ENCODE assay signal across 9 cellular contexts in the genomic region with DNA sequence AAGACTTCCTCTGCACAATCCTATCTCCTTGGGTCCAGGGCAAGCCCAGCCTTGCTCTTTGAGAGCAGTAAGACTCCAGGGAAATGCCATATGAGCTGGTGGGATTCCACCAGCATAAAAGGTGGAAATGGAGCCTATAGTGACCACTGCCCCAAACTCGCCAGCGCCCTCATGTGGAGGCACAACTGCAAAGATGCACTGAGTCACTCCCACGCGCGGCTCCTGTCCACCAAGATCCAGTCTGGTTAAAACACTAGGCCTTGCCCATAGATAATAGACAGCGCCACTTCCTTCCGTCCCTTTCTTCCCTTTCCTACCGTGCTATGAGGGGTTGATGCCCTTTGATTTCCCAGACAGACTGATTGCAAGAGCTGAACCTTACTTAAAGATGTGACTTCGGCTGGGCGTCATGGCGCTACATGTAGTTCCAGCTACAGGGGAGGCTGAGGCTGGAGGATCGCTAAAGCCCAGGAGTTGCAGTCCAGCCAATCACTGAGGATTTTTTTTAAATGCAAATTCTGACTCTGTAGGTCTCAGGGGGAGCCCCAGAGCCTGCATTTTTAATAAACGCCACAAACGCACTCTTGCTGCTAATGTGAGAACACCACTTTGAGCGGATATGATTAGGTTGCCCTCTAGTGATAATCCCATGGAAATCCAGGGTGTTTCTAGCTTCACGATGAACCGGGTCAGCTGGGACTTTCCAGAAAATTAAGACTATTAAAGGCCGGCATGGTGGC.
DNase-seq lines count a peak whose midpoint lies in the region; ATAC-seq and TF ChIP-seq lines count a peak whose summit lies in the region.
"Had no signal": no experiment of that assay in that cellular context is flagged by ENCODE, and none has a peak within 500 bp of the region (broad histone marks: within the 10 kb centered on the region; RNA-seq: fewer than 3 reads in every experiment).

No MANE protein-coding gene starts in this region.

- no peak overlapping the region for H2AFZ ChIP-seq in neuronal stem cell (ENCODE audit: low read length)

- no peak overlapping the region for H2BK12ac ChIP-seq in neuronal stem cell (ENCODE audit: low read length)

- no peak overlapping the region for H3K23ac ChIP-seq in neuronal stem cell (ENCODE audit: low read depth, low read length, poor library complexity)

- H2BK15ac ChIP-seq in neuronal stem cell (ENCODE audit: low read length) = no peak overlapping the region

- H2BK5ac ChIP-seq in neuronal stem cell (ENCODE audit: low read length) = no peak overlapping the region

- peaks cover 4% of the 10 kb centered on the region for H3K4me1 Mint-ChIP-seq in CD4-positive, alpha-beta T cell (ENCODE audit: low read depth)

- H3K4me3 ChIP-seq in H7 (ENCODE audit: insufficient read depth, low read depth, low read length) = no peak overlapping the region
- no peak overlapping the region for H3K4me3 ChIP-seq in neuronal stem cell (ENCODE audit: low read length in 2 of 2)
- H3K4me3 ChIP-seq: Peyer's patch had no signal

- H2BK120ac ChIP-seq in neuronal stem cell (ENCODE audit: low read depth, low read length) = no peak overlapping the region

- WGBS in neuronal stem cell (ENCODE audit: extremely low coverage in 2 of 2, insufficient read length in 2 of 2, insufficient replicate concordance in 1 of 2), 2 donors = no CpG with 5 or more reads among the region's 18 CpGs

- H3K18ac ChIP-seq in neuronal stem cell (ENCODE audit: low read length) = no peak overlapping the region

- no peaks in the 10 kb centered on the region for H3K36me3 ChIP-seq in H7 (replicated peaks; ENCODE audit: control insufficient read depth, insufficient read depth, low read length)
- H3K36me3 ChIP-seq in neuronal stem cell (replicated peaks in 1 of 2; ENCODE audit: control insufficient read depth in 2 of 2, insufficient read depth in 2 of 2, low read length in 2 of 2) = no peaks in the 10 kb centered on the region
- H3K36me3 ChIP-seq: Peyer's patch had no signal

- H3K27ac ChIP-seq in CD4-positive, alpha-beta T cell (ENCODE audit: low read depth, low read length) = no peak overlapping the region
- no peak overlapping the region for H3K27ac ChIP-seq in neuronal stem cell (replicated peaks; ENCODE audit: low read length)
- H3K27ac ChIP-seq: Peyer's patch had no signal

- CTCF ChIA-PET in CD4-positive, alpha-beta T cell (lab: Charles Lee) = no interaction called here

- ATAC-seq in CD4-positive, alpha-beta T cell (ENCODE audit: poor library complexity) = no peak
- ATAC-seq in sciatic nerve (peak; percentile 34), HG03342 (IDR thresholded peaks at IDR 0.05; ENCODE audit: unreplicated experiment) (no peak)

- TF ChIP-seq CTCF in CD4-positive, alpha-beta T cell (IDR thresholded peaks at IDR 0.05) = peak; percentile 26

- H3K9ac ChIP-seq in neuronal stem cell (ENCODE audit: low read depth, low read length, poor library complexity) = no peak overlapping the region

- DNase-seq in CD4-positive, alpha-beta T cell = no peak
- DNase-seq in H7 = peak; percentile 40
- DNase-seq in RPMI7951 (ENCODE audit: low read depth) = peak; percentile 77
- peak; percentile 46 for DNase-seq in fibroblast of the conjunctiva (ENCODE audit: low read depth)
- DNase-seq in sciatic nerve (ENCODE audit: low spot score) = no peak
- DNase-seq in NCI-H2029 (lab: John Stamatoyannopoulos, UW) = no peak
- DNase-seq in neuronal stem cell (ENCODE audit: low spot score) = no peak

- H2AK5ac ChIP-seq in neuronal stem cell (ENCODE audit: low read depth, low read length) = no peak overlapping the region

- H3K79me1 ChIP-seq in neuronal stem cell (ENCODE audit: low read depth, low read length) = no peaks in the 10 kb centered on the region

- POLR2A ChIA-PET in CD4-positive, alpha-beta T cell (lab: Charles Lee) = no interaction called here

- H3K14ac ChIP-seq in neuronal stem cell (ENCODE audit: low read length) = no peak overlapping the region

- intact Hi-C loops in CD4-positive, alpha-beta T cell (cut with DNase I, micrococcal nuclease) = loop anchor here in 1 of 2 experiments (10.0 kb wide), 1 partner anchor 1486 kb away; no protein-coding TSS in a partner anchor
- intact Hi-C loops in sciatic nerve (cut with DNase I) = no loop called here

- H3K9me3 Mint-ChIP-seq in CD4-positive, alpha-beta T cell = no peaks in the 10 kb centered on the region

- no peaks in the 10 kb centered on the region for H3K27me3 Mint-ChIP-seq in CD4-positive, alpha-beta T cell

- H3K36me3 Mint-ChIP-seq in CD4-positive, alpha-beta T cell (ENCODE audit: low read depth) = no peaks in the 10 kb centered on the region

- no peak overlapping the region for H3K4ac ChIP-seq in neuronal stem cell (ENCODE audit: low read length)

- H4K8ac ChIP-seq in neuronal stem cell (ENCODE audit: low read depth, low read length) = no peak overlapping the region

- H3K27ac Mint-ChIP-seq in CD4-positive, alpha-beta T cell = no peak overlapping the region

- no peak overlapping the region for H4K91ac ChIP-seq in neuronal stem cell (ENCODE audit: low read depth, low read length, poor library complexity)

- no peak overlapping the region for H3K4me3 Mint-ChIP-seq in CD4-positive, alpha-beta T cell

- H3K4me1 ChIP-seq in neuronal stem cell (ENCODE audit: control insufficient read depth in 2 of 2, insufficient read depth in 1 of 2, low read depth in 1 of 2, low read length in 2 of 2) = no peaks in the 10 kb centered on the region
- H3K4me1 ChIP-seq: Peyer's patch had no signal

- no peaks in the 10 kb centered on the region for H3K9me3 ChIP-seq in CD4-positive, alpha-beta T cell (ENCODE audit: control insufficient read depth, low read length)
- H3K9me3 ChIP-seq in neuronal stem cell (replicated peaks in 1 of 2; ENCODE audit: control insufficient read depth in 2 of 2, insufficient read depth in 1 of 2, low read depth in 1 of 2, low read length in 2 of 2) = peaks cover 0 to 2% of the 10 kb centered on the region in 2 donors
- H3K9me3 ChIP-seq: Peyer's patch had no signal

- H3K4me2 ChIP-seq in neuronal stem cell (ENCODE audit: insufficient read depth, low read length, poor library complexity, severe bottlenecking) = no peak overlapping the region

- H3K27me3 ChIP-seq in CD4-positive, alpha-beta T cell (ENCODE audit: control insufficient read depth, insufficient read depth, low read length) = no peaks in the 10 kb centered on the region
- no peaks in the 10 kb centered on the region for H3K27me3 ChIP-seq in H7 (ENCODE audit: control insufficient read depth, insufficient read depth, low read length)
- H3K27me3 ChIP-seq in neuronal stem cell (ENCODE audit: control insufficient read depth in 3 of 3, insufficient read depth in 3 of 3, low read depth in 1 of 3, low read length in 3 of 3) = no peaks in the 10 kb centered on the region
- H3K27me3 ChIP-seq: Peyer's patch had no signal

Comparison
In these comparisons a context has a peak if more than half of its experiments do, and no peak if none do; other contexts are left out.
1. DNase-seq: peak in H7 (single experiment), RPMI7951 (single experiment) and fibroblast of the conjunctiva (single experiment); none in CD4-positive, alpha-beta T cell (0 of 10), sciatic nerve (single experiment), NCI-H2029 (single experiment) and neuronal stem cell (single experiment).